ENCODE assay signal across 8 cellular contexts in the genomic region with DNA sequence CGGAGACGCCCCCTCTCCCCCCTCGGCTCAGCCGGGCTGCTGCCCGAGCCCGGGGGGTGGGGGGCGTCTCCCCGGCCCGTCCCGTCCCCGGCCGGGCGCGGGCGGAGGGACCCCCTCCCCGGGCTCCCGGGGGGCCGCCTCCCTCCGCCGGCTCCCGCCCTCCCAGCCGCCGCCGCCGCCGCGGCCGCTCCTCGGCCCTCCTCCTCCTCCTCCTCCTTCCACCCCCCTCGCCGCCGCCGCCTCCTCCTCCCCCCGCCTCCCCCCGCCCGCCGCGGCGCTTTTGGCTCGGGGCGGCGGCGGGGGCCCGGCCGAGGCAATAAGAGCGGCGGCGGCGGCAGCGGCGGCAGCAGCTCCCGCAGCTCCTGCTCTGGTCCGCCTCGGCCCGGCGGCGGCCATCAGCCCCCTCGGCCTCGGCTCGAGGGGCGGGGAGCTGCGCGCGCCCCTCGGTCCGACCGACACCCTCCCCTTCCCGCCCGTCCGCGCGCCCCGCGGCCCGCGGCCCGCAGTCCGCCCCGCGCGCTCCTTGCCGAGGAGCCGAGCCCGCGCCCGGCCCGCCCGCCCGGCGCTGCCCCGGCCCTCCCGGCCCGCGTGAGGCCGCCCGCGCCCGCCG. TPM values are rescaled to one million over a fixed set of nuclear protein-coding genes. Genes with fewer than 3 reads are reported as not detected.
DNase-seq lines count a peak whose midpoint lies in the region; TF ChIP-seq lines count a peak whose summit lies in the region.

No MANE protein-coding gene starts in this region.

- in situ Hi-C loops in astrocyte of the cerebellum (cut with HindIII; ENCODE audit: low sequenced_read_pairs): no loop called here

- H3K9ac ChIP-seq in skeletal muscle satellite cell (ENCODE audit: low read depth, low read length): peak overlapping the region; percentile 74

- H3K4me3 ChIP-seq in Jurkat, Clone E6-1 (ENCODE audit: low read length): peak overlapping the region; percentile 74
- H3K4me3 ChIP-seq in astrocyte of the cerebellum (ENCODE audit: low read depth, low read length): peak overlapping the region; percentile 88
- H3K4me3 ChIP-seq in iPS-11a (ENCODE audit: low read depth, low read length): peak overlapping the region; percentile 83
- H3K4me3 ChIP-seq in skeletal muscle satellite cell (ENCODE audit: low read length): peak overlapping the region; percentile 81

- H3K27me3 ChIP-seq in skeletal muscle satellite cell (ENCODE audit: control insufficient read depth, insufficient read depth, low read length): peaks cover under 1% of the 10 kb centered on the region

- peaks cover 29% of the 10 kb centered on the region for H3K4me1 ChIP-seq in skeletal muscle satellite cell (ENCODE audit: control insufficient read depth, insufficient read depth, low read length)

- peak overlapping the region; percentile 97 for H3K4me2 ChIP-seq in skeletal muscle satellite cell (ENCODE audit: low read length)

- DNase-seq in AG08396 (ENCODE audit: low spot score) (peak; percentile 82), GM19238 (ENCODE audit: insufficient read length, low spot score) (peak; percentile 55), T-helper 22 cell (ENCODE audit: low read depth) (peak; percentile 69), astrocyte of the cerebellum (ENCODE audit: low read depth) (no peak), T1000 (lab: John Stamatoyannopoulos, UW) (no peak)
- no peak for DNase-seq in Jurkat, Clone E6-1 (ENCODE audit: low read depth, low spot score)

- no peaks in the 10 kb centered on the region for H3K9me3 ChIP-seq in skeletal muscle satellite cell (replicated peaks; ENCODE audit: low read length)

- TF ChIP-seq CTCF in astrocyte of the cerebellum (IDR thresholded peaks at IDR 0.05; ENCODE audit: low read depth, low read length, missing control alignments): no peak

- H3K36me3 ChIP-seq in skeletal muscle satellite cell (ENCODE audit: insufficient read depth, low read length): peaks cover 1% of the 10 kb centered on the region

RNA-seq across cellular contexts. Expression of a gene that starts 38.7 kb away (rescaled TPM):
- polyA plus RNA-seq in Jurkat, Clone E6-1 (2012; ENCODE audit: insufficient read depth, insufficient read length): 1,642 TPM
- 236 and 277 TPM in 2 replicates for total RNA-seq in skeletal muscle satellite cell (2012; rRNA removed)

RNA-seq across cellular contexts. Expression of a gene that starts 40.5 kb away (rescaled TPM):
- polyA plus RNA-seq in Jurkat, Clone E6-1 (2012; ENCODE audit: insufficient read depth, insufficient read length): not detected
- total RNA-seq in skeletal muscle satellite cell (2012; rRNA removed): 0.66 and 1.0 TPM in 2 replicates

Comparison
In these comparisons a context has a peak if more than half of its experiments do, and no peak if none do; other contexts are left out.
1. DNase-seq: peak in AG08396 (single experiment), GM19238 (single experiment) and T-helper 22 cell (single experiment); none in Jurkat, Clone E6-1 (single experiment), astrocyte of the cerebellum (single experiment) and T1000 (single experiment).
2. Peak in every context shown above with its lines, with median percentiles within 50 percentile points of each other: H3K4me3 ChIP-seq.